ENCODE assay signal across 1 cellular context in the genomic region with DNA sequence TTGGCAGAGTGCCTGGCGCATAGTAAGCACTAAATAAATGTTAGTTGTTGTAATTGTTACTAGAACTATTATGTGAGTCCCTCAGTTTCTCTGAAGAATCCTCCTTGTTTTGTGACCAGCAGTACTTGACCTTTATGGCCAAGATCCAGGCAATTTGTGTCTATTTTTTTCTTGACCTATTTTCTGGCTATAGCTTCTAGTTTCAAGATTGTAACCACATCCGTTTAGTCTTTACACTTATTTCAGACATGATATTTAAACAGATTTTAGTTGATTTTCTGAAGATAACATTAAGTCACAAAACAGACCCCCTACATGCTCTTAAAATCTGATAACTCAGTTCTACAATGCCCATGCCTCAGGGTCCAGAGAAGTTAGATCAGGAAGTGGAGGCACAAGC.
TF ChIP-seq lines count a peak whose summit lies in the region.

No MANE protein-coding gene starts in this region.

TF ChIP-seq in K562, 482 proteins besides CTCF, POLR2A, EP300 and RAD21 (continued from another document):
- TF ChIP-seq ARID3B (CRISPR knock-in tag; IDR thresholded peaks at IDR 0.05; ENCODE audit: borderline replicate concordance): no peak
